ENCODE assay signal across 1 cellular context in genomic region chr16:73145166-73145565, GRCh38.
TF ChIP-seq lines count a peak whose summit lies in the region.

No MANE protein-coding gene starts in this region.

TF ChIP-seq in GM23338, 12 proteins besides CTCF, POLR2A, EP300 and RAD21 (continued from another document):
- no peak for TF ChIP-seq REST (IDR thresholded peaks at IDR 0.05; ENCODE audit: unreplicated experiment)
- TF ChIP-seq ZNF114 (CRISPR knock-in tag; IDR thresholded peaks at IDR 0.05): no peak
- TF ChIP-seq, protein P1, sequence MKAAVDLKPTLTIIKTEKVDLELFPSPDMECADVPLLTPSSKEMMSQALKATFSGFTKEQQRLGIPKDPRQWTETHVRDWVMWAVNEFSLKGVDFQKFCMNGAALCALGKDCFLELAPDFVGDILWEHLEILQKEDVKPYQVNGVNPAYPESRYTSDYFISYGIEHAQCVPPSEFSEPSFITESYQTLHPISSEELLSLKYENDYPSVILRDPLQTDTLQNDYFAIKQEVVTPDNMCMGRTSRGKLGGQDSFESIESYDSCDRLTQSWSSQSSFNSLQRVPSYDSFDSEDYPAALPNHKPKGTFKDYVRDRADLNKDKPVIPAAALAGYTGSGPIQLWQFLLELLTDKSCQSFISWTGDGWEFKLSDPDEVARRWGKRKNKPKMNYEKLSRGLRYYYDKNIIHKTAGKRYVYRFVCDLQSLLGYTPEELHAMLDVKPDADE (IDR thresholded peaks at IDR 0.05): no peak
- TF ChIP-seq, protein P2, sequence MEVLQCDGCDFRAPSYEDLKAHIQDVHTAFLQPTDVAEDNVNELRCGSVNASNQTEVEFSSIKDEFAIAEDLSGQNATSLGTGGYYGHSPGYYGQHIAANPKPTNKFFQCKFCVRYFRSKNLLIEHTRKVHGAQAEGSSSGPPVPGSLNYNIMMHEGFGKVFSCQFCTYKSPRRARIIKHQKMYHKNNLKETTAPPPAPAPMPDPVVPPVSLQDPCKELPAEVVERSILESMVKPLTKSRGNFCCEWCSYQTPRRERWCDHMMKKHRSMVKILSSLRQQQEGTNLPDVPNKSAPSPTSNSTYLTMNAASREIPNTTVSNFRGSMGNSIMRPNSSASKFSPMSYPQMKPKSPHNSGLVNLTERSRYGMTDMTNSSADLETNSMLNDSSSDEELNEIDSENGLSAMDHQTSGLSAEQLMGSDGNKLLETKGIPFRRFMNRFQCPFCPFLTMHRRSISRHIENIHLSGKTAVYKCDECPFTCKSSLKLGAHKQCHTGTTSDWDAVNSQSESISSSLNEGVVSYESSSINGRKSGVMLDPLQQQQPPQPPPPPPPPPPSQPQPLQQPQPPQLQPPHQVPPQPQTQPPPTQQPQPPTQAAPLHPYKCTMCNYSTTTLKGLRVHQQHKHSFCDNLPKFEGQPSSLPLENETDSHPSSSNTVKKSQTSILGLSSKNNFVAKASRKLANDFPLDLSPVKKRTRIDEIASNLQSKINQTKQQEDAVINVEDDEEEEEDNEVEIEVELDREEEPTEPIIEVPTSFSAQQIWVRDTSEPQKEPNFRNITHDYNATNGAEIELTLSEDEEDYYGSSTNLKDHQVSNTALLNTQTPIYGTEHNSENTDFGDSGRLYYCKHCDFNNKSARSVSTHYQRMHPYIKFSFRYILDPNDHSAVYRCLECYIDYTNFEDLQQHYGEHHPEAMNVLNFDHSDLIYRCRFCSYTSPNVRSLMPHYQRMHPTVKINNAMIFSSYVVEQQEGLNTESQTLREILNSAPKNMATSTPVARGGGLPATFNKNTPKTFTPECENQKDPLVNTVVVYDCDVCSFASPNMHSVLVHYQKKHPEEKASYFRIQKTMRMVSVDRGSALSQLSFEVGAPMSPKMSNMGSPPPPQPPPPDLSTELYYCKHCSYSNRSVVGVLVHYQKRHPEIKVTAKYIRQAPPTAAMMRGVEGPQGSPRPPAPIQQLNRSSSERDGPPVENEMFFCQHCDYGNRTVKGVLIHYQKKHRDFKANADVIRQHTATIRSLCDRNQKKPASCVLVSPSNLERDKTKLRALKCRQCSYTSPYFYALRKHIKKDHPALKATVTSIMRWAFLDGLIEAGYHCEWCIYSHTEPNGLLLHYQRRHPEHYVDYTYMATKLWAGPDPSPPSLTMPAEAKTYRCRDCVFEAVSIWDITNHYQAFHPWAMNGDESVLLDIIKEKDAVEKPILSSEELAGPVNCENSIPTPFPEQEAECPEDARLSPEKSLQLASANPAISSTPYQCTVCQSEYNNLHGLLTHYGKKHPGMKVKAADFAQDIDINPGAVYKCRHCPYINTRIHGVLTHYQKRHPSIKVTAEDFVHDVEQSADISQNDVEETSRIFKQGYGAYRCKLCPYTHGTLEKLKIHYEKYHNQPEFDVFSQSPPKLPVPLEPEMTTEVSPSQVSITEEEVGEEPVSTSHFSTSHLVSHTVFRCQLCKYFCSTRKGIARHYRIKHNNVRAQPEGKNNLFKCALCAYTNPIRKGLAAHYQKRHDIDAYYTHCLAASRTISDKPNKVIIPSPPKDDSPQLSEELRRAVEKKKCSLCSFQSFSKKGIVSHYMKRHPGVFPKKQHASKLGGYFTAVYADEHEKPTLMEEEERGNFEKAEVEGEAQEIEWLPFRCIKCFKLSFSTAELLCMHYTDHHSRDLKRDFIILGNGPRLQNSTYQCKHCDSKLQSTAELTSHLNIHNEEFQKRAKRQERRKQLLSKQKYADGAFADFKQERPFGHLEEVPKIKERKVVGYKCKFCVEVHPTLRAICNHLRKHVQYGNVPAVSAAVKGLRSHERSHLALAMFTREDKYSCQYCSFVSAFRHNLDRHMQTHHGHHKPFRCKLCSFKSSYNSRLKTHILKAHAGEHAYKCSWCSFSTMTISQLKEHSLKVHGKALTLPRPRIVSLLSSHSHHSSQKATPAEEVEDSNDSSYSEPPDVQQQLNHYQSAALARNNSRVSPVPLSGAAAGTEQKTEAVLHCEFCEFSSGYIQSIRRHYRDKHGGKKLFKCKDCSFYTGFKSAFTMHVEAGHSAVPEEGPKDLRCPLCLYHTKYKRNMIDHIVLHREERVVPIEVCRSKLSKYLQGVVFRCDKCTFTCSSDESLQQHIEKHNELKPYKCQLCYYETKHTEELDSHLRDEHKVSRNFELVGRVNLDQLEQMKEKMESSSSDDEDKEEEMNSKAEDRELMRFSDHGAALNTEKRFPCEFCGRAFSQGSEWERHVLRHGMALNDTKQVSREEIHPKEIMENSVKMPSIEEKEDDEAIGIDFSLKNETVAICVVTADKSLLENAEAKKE (CRISPR knock-in tag; IDR thresholded peaks at IDR 0.05): no peak
- no peak for TF ChIP-seq JUNB (IDR thresholded peaks at IDR 0.05; ENCODE audit: unreplicated experiment)
